1 cellular context compared by ENCODE assay signal in genomic region chr10:48692748-48693147, GRCh38.
TF ChIP-seq lines count a peak whose summit lies in the region.

No MANE protein-coding gene starts in this region.

TF ChIP-seq in H1, 55 proteins besides CTCF, POLR2A, EP300 and RAD21:
- no peak for TF ChIP-seq CBX8 (IDR thresholded peaks at IDR 0.05; ENCODE audit: borderline replicate concordance, low read depth, low read length)
- no peak for TF ChIP-seq SIX5 (IDR thresholded peaks at IDR 0.05; ENCODE audit: low read depth, low read length)
- no peak for TF ChIP-seq TBP (IDR thresholded peaks at IDR 0.05; ENCODE audit: low read depth, low read length)
- TF ChIP-seq SP4 (IDR thresholded peaks at IDR 0.05; ENCODE audit: low read length), result no peak
- no peak for TF ChIP-seq SP2 (IDR thresholded peaks at IDR 0.05; ENCODE audit: low read length)
- TF ChIP-seq TAF7 (optimal IDR thresholded peaks at IDR 0.05; ENCODE audit: borderline replicate concordance, low read depth, low read length), result no peak
- no peak for TF ChIP-seq BRCA1 (IDR thresholded peaks at IDR 0.05; ENCODE audit: low read depth, low read length)
